ENCODE assay signal across 8 cellular contexts in genomic region chr15:38454687-38455071, GRCh38. TPM values are rescaled to one million over a fixed set of nuclear protein-coding genes. Genes with fewer than 3 reads are reported as not detected.
DNase-seq lines count a peak whose midpoint lies in the region; ATAC-seq and TF ChIP-seq lines count a peak whose summit lies in the region.

No MANE protein-coding gene starts in this region.

- DNase-seq in HFF-Myc (ENCODE audit: extremely low read depth, low read depth) (no peak), adrenal gland (no peak), kidney epithelial cell (ENCODE audit: low read depth) (no peak), testis (no peak), hepatic stellate cell (ENCODE audit: low spot score) (no peak)

- intact Hi-C loops in adrenal gland (cut with DNase I), result no loop called here
- intact Hi-C loops in testis (cut with DNase I; ENCODE audit: low total_unique reads), result no loop called here

- peak overlapping the region; percentile 69 for H3K27ac ChIP-seq in 22Rv1
- peak overlapping the region; percentile 80 to 92 (median 87) for H3K27ac ChIP-seq in adrenal gland
- peak overlapping the region; percentile 94 to 95 for H3K27ac ChIP-seq in testis

- TF ChIP-seq POLR2A in adrenal gland (IDR thresholded peaks at IDR 0.05) (no peak), testis (IDR thresholded peaks at IDR 0.05) (no peak)

- H3K36me3 ChIP-seq in adrenal gland (replicated peaks in 1 of 2) (no peaks in the 10 kb centered on the region), kidney epithelial cell (ENCODE audit: control insufficient read depth, insufficient read depth, low read length) (no peaks in the 10 kb centered on the region), testis (ENCODE audit: low read depth, missing control alignments) (no peaks in the 10 kb centered on the region)

- H3K27me3 ChIP-seq in adrenal gland (no peaks in the 10 kb centered on the region), kidney epithelial cell (ENCODE audit: control insufficient read depth, insufficient read depth, low read length) (no peaks in the 10 kb centered on the region), testis (no peaks in the 10 kb centered on the region)

- no peaks in the 10 kb centered on the region for H3K9me3 ChIP-seq in adrenal gland (replicated peaks in 1 of 3)
- no peaks in the 10 kb centered on the region for H3K9me3 ChIP-seq in testis

- TF ChIP-seq CTCF in 22Rv1 (IDR thresholded peaks at IDR 0.05), result no peak; the same call in 1 of the 2 replicates
- no peak for TF ChIP-seq CTCF in HFF-Myc (IDR thresholded peaks at IDR 0.05; ENCODE audit: low read depth, low read length, missing control alignments)
- no peak for TF ChIP-seq CTCF in adrenal gland (IDR thresholded peaks at IDR 0.05)
- no peak for TF ChIP-seq CTCF in kidney epithelial cell (IDR thresholded peaks at IDR 0.05; ENCODE audit: insufficient read depth, low read length, poor library complexity, severe bottlenecking)
- no peak for TF ChIP-seq CTCF in testis (IDR thresholded peaks at IDR 0.05)

- peaks cover 9 to 11% of the 10 kb centered on the region in 2 donors for H3K4me1 ChIP-seq in adrenal gland (replicated peaks in 1 of 2)
- peaks cover 8% of the 10 kb centered on the region for H3K4me1 ChIP-seq in testis

- no peak for ATAC-seq in GM18867 (IDR thresholded peaks at IDR 0.05; ENCODE audit: unreplicated experiment)
- ATAC-seq in GM21825 (IDR thresholded peaks at IDR 0.05; ENCODE audit: unreplicated experiment), result no peak

- peak overlapping the region; percentile 96 for H3K4me3 ChIP-seq in HFF-Myc (replicated peaks; ENCODE audit: low read depth, low read length)
- H3K4me3 ChIP-seq in adrenal gland, result peak overlapping the region; percentile 48 to 85 (median 68)
- peak overlapping the region; percentile 71 for H3K4me3 ChIP-seq in kidney epithelial cell (ENCODE audit: low read depth, low read length)
- peak overlapping the region; percentile 86 to 93 for H3K4me3 ChIP-seq in testis

- 0 to 1% (median 0%) methylated on average over 12 of the region's 12 CpGs for WGBS in adrenal gland, 4 donors
- WGBS in testis, 2 donors, result 1% methylated on average over 12 of the region's 12 CpGs

RNA-seq across cellular contexts. Expression of gene FAM98B, which starts 0.8 kb away (rescaled TPM):
- total RNA-seq in adrenal gland (10 to 100 TPM in 6 of 8 donors, 1 to 10 TPM in 2; 3.0 to 20.6 (median 14.2) TPM), kidney epithelial cell (9.1 and 9.7 TPM in 2 replicates), testis (10 to 100 TPM; 15.6 to 16.1 TPM)
- polyA plus RNA-seq in adrenal gland (10 to 100 TPM in 1 of 3 donors, 1 to 10 TPM in 2; 5.2 to 30.1 (median 6.8) TPM), testis (ENCODE audit: insufficient read depth, low read depth, low replicate concordance) (18.4 TPM)
